In genomic region chr3:48716982-48717746, GRCh38 we compare ENCODE assay signal across 8 cellular contexts. TPM values are rescaled to one million over a fixed set of nuclear protein-coding genes. Genes with fewer than 3 reads are reported as not detected.
DNase-seq lines count a peak whose midpoint lies in the region; ATAC-seq and TF ChIP-seq lines count a peak whose summit lies in the region.

A gene with protein sequence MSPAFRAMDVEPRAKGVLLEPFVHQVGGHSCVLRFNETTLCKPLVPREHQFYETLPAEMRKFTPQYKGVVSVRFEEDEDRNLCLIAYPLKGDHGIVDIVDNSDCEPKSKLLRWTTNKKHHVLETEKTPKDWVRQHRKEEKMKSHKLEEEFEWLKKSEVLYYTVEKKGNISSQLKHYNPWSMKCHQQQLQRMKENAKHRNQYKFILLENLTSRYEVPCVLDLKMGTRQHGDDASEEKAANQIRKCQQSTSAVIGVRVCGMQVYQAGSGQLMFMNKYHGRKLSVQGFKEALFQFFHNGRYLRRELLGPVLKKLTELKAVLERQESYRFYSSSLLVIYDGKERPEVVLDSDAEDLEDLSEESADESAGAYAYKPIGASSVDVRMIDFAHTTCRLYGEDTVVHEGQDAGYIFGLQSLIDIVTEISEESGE (minus strand): TSS chr3:48717221. CDS start chr3:48695291, 21,930 bp downstream.

- TF ChIP-seq CTCF in IMR-90 (conservative IDR thresholded peaks at IDR 0.05; ENCODE audit: low read depth, low read length), result no peak

- peak within 1 kb of the TSS; percentile 78 for H3K27ac ChIP-seq in IMR-90 (ENCODE audit: insufficient read depth, low read length)

- peak within 1 kb of the TSS; percentile 85 for H4K5ac ChIP-seq in IMR-90 (ENCODE audit: low read depth, low read length)

- H3K4me3 ChIP-seq in IMR-90 (ENCODE audit: insufficient read depth, low read depth, low read length), result peak within 1 kb of the TSS; percentile 79
- H3K4me3 ChIP-seq in mononuclear cell (ENCODE audit: low read length), result peak within 1 kb of the TSS; percentile 100

- H3K9ac ChIP-seq in IMR-90 (ENCODE audit: low read depth, low read length), result peak within 1 kb of the TSS; percentile 91

- H3K14ac ChIP-seq in IMR-90 (replicated peaks; ENCODE audit: low read depth, low read length), result peak within 1 kb of the TSS; percentile 97

- H3K56ac ChIP-seq in IMR-90 (ENCODE audit: extremely low read depth, insufficient read depth, low read length), result peak within 1 kb of the TSS; percentile 86

- BruUV-seq in IMR-90 (replicated peaks; lab: Mats Ljungman, UMichigan), result no TSS peak

- H4K8ac ChIP-seq in IMR-90 (ENCODE audit: low read depth in 2 of 2, low read length in 2 of 2), result peak within 1 kb of the TSS; percentile 74 to 95

- CTCF ChIA-PET in IMR-90 (lab: Yijun Ruan, JAX), result interaction anchor here (0.5 to 1.2 kb wide), 2 partner anchors 23 to 153 kb away, joined by 4 to 6 read pairs; no protein-coding TSS in a partner anchor

- H4K20me1 ChIP-seq in IMR-90 (ENCODE audit: insufficient read depth, low read length), result peaks cover 34% of the 10 kb centered on the region

- peaks cover 15% of the 10 kb centered on the region for H3K36me3 ChIP-seq in IMR-90 (ENCODE audit: control insufficient read depth, insufficient read depth, low read length)

- H3K9me3 ChIP-seq in IMR-90 (ENCODE audit: control insufficient read depth, insufficient read depth, low read length) (no peaks in the 10 kb centered on the region), mononuclear cell (ENCODE audit: low read depth, low read length) (no peaks in the 10 kb centered on the region)

- intact Hi-C loops in IMR-90 (cut with micrococcal nuclease), result no loop called here

- POLR2A ChIA-PET in IMR-90 (lab: Charles Lee; ENCODE audit: unreplicated experiment), result interaction anchor here (0.7 kb wide), 1 partner anchor 13 kb away, joined by 4 read pairs; no protein-coding TSS in a partner anchor

- peak within 1 kb of the TSS; percentile 82 for H2AK5ac ChIP-seq in IMR-90 (ENCODE audit: low read depth, low read length)

- DNase-seq in DMS 273 (lab: John Stamatoyannopoulos, UW; ENCODE audit: unreplicated experiment), result peak; percentile 98
- peak; percentile 97 for DNase-seq in IMR-90
- DNase-seq in OCI-M1 (lab: John Stamatoyannopoulos, UW), result peak; percentile 99
- DNase-seq in activated T-cell treated with anti-CD3 and anti-CD28 coated beads for 24 hours (ENCODE audit: low read depth), result peak; percentile 98
- DNase-seq in epidermal melanocyte (ENCODE audit: insufficient read length, low spot score), result peak; percentile 93
- peak; percentile 98 for DNase-seq in stimulated activated CD8-positive, alpha-beta memory T cell treated with anti-CD3 and anti-CD28 coated beads, Interleukin-4, amount 100 ng/mL, for 1 hour (ENCODE audit: low read depth in 2 of 2, low spot score in 1 of 2)

- peak within 1 kb of the TSS; percentile 67 for H2BK120ac ChIP-seq in IMR-90 (ENCODE audit: low read depth, low read length)

- H3K9me1 ChIP-seq in IMR-90 (ENCODE audit: insufficient read depth, low read length), result peaks cover 17% of the 10 kb centered on the region

- 2% methylated on average over 19 of the region's 38 CpGs; no CpG with 5 or more reads in 1 of the 2 experiments for WGBS in IMR-90 (ENCODE audit: extremely low coverage in 2 of 2, insufficient read length in 1 of 2), 2 experiments

- peak within 1 kb of the TSS; percentile 83 for H4K91ac ChIP-seq in IMR-90 (ENCODE audit: insufficient read depth, low read depth, low read length)

- peak within 1 kb of the TSS; percentile 74 for H3K18ac ChIP-seq in IMR-90 (ENCODE audit: low read depth, low read length)

- peak within 1 kb of the TSS; percentile 88 for H3K4me2 ChIP-seq in IMR-90 (ENCODE audit: low read depth, low read length)

- H2BK20ac ChIP-seq in IMR-90 (ENCODE audit: low read depth, low read length), result peak within 1 kb of the TSS; percentile 54; the same call in 1 of the 2 replicates

- peak within 1 kb of the TSS; percentile 66 for H2BK5ac ChIP-seq in IMR-90 (ENCODE audit: low read depth, low read length, poor library complexity, severe bottlenecking)

- H3K27me3 ChIP-seq in IMR-90 (ENCODE audit: control insufficient read depth, insufficient read depth, low read length) (no peaks in the 10 kb centered on the region), mononuclear cell (ENCODE audit: insufficient read depth, low read length) (no peaks in the 10 kb centered on the region)

- in situ Hi-C loops in IMR-90 (cut with MboI; ENCODE audit: low sequenced_read_pairs), result no loop called here

- H3K23ac ChIP-seq in IMR-90 (ENCODE audit: low read depth, low read length), result peak within 1 kb of the TSS; percentile 82

- H3K4me1 ChIP-seq in IMR-90 (ENCODE audit: control insufficient read depth, insufficient read depth, low read length) (peaks cover 8% of the 10 kb centered on the region), mononuclear cell (ENCODE audit: insufficient read depth, low read length) (peaks cover 30% of the 10 kb centered on the region)

- peak within 1 kb of the TSS; percentile 99 for H2AK9ac ChIP-seq in IMR-90 (replicated peaks; ENCODE audit: low read depth, low read length, poor library complexity)

- dilution Hi-C loops in IMR-90 (cut with HindIII; ENCODE audit: low sequenced_read_pairs, unreplicated experiment), result no loop called here

- ATAC-seq in GM21528 (IDR thresholded peaks at IDR 0.05; ENCODE audit: low FRiP score, unreplicated experiment) (peak; percentile 97), IMR-90 (ENCODE audit: low read depth) (peak; percentile 97)

- H2BK15ac ChIP-seq in IMR-90 (ENCODE audit: low read depth, low read length), result peak within 1 kb of the TSS; percentile 30; the same call in 1 of the 3 replicates

- H3K4ac ChIP-seq in IMR-90 (ENCODE audit: low read depth, low read length), result peak within 1 kb of the TSS; percentile 95

- peak; percentile 98 for TF ChIP-seq POLR2A in IMR-90 (IDR thresholded peaks at IDR 0.05; ENCODE audit: low read depth, low read length)

- peak within 1 kb of the TSS; percentile 86 for H2AFZ ChIP-seq in IMR-90 (replicated peaks; ENCODE audit: low read length, poor library complexity)

- no peak for TF ChIP-seq RAD21 in IMR-90 (IDR thresholded peaks at IDR 0.05; ENCODE audit: low read length)

- peaks cover 0 to 24% of the 10 kb centered on the region in 2 experiments; a peak in 1 of 4 replicates for H3K79me1 ChIP-seq in IMR-90 (ENCODE audit: low read depth in 1 of 2, low read length in 2 of 2)

TF ChIP-seq in IMR-90, 13 proteins besides CTCF, POLR2A, EP300 and RAD21:
- peak; percentile 96 for TF ChIP-seq RFX5 (IDR thresholded peaks at IDR 0.05; ENCODE audit: low read depth, low read length)
- no peak; the same call in 1 of the 2 replicates for TF ChIP-seq FOS (IDR thresholded peaks at IDR 0.05; ENCODE audit: low read depth, low read length)
- no peak for TF ChIP-seq RCOR1 (IDR thresholded peaks at IDR 0.05; ENCODE audit: insufficient replicate concordance, low read length)
- TF ChIP-seq MXI1 (IDR thresholded peaks at IDR 0.05; ENCODE audit: borderline replicate concordance, low read depth, low read length), result peak; percentile 63; the same call in 1 of the 2 replicates
- TF ChIP-seq MAZ (IDR thresholded peaks at IDR 0.05; ENCODE audit: borderline replicate concordance, low read depth, low read length), result peak; percentile 75; the same call in 1 of the 2 replicates
- TF ChIP-seq, protein P1, sequence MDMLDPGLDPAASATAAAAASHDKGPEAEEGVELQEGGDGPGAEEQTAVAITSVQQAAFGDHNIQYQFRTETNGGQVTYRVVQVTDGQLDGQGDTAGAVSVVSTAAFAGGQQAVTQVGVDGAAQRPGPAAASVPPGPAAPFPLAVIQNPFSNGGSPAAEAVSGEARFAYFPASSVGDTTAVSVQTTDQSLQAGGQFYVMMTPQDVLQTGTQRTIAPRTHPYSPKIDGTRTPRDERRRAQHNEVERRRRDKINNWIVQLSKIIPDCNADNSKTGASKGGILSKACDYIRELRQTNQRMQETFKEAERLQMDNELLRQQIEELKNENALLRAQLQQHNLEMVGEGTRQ (IDR thresholded peaks at IDR 0.05; ENCODE audit: low read depth, low read length), result 0 out of 2 replicates have a peak, but pooled peaks have one; percentile 13

RNA-seq across cellular contexts. Expression of the gene that starts here (rescaled TPM):
- 73.7 and 76.9 TPM in 2 replicates for total RNA-seq in IMR-90 (2012; rRNA removed)
- polyA plus RNA-seq in IMR-90 (2012; rRNA removed), result 155 and 169 TPM in 2 replicates
- polyA plus RNA-seq in IMR-90 (2012; cell fraction: cytosol; rRNA removed), result 86.6 and 128 TPM in 2 replicates
- polyA plus RNA-seq in IMR-90 (2012; cell fraction: nucleus; rRNA removed; ENCODE audit: low replicate concordance), result 518 and 581 TPM in 2 replicates
- total RNA-seq in mononuclear cell, result 92.5 TPM

Comparison
In these comparisons a context has a peak if more than half of its experiments do, and no peak if none do; other contexts are left out.
1. Peak in every context shown above with its lines: DNase-seq, ATAC-seq, H3K4me3 ChIP-seq and H3K27ac ChIP-seq.